Comparison of ENCODE assay signal across 5 cellular contexts in the genomic region with DNA sequence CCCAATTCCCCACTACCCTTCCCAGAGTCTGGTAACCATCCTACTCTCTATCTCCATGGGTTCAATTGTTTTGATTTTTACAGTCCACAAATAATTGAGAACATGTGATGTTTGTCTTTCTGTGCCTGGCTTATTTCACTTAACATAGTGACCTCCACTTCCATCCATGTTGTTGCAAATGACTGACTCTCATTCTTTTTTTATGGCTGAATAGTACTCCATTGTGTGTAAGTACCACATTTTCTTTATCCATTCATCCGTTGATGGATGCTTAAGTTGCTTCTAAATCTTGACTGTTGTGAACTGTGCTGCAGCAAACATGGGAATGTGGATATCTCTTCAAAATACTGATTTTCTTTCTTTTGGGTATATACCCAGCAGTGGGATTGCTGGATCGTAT. TPM values are rescaled to one million over a fixed set of nuclear protein-coding genes. Genes with fewer than 3 reads are reported as not detected.
"Had no signal": no experiment of that assay in that cellular context is flagged by ENCODE, and none has a peak within 500 bp of the region (broad histone marks: within the 10 kb centered on the region; RNA-seq: fewer than 3 reads in every experiment).

No MANE protein-coding gene starts in this region.

RNA-seq across cellular contexts. Expression of gene CELF3, which starts 46.6 kb away (rescaled TPM):
- total RNA-seq: GM23248, H4, IMR-90 had no signal
- polyA plus RNA-seq: GM23248, IMR-90 had no signal

RNA-seq across cellular contexts. Expression of gene RIIAD1, which starts 51.3 kb away (rescaled TPM):
- total RNA-seq: GM23248, H4, H7, HT-29, IMR-90 had no signal
- polyA plus RNA-seq: IMR-90 had no signal
